ENCODE assay signal across 23 cellular contexts in the genomic region with DNA sequence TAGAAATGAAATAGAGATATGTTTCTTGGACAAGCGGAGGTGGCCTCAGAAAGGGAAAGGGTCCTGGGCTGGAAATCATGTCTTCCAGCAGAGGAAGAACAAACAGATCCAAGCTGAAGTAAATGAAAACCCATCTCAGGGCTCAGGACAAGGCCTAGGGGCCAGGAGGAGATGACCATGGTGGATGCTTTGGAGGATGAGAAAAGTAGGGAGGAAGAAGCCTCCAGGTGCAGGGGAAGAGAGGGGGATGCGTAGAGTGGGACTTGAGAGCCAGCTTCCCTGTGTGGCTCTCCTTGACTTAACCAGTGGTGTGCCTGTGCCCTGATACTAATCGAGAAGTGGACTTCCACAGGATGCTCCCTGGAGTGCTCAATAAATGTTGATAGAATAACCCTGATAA.
"Had no signal": no experiment of that assay in that cellular context is flagged by ENCODE, and none has a peak within 500 bp of the region (broad histone marks: within the 10 kb centered on the region; RNA-seq: fewer than 3 reads in every experiment).

No MANE protein-coding gene starts in this region.

- H3K9me3 ChIP-seq: gastrocnemius medialis had no signal

- FAIRE-seq: endometrium, kidney, urothelium cell line had no signal

- H3K27me3 ChIP-seq: gastrocnemius medialis, sigmoid colon, stomach, transverse colon had no signal

- H3K4me1 ChIP-seq: gastrocnemius medialis, sigmoid colon, stomach, transverse colon had no signal

- H3K4me3 ChIP-seq: gastrocnemius medialis, sigmoid colon, skin epidermis, stomach, thoracic aorta, transverse colon had no signal

- ATAC-seq: esophagus mucosa; gastrocnemius medialis; left cardiac atrium; left ventricle myocardium superior; naive thymus-derived CD4-positive, alpha-beta T cell had no signal

- H3K27ac ChIP-seq: gastrocnemius medialis, sigmoid colon, skin epidermis, stomach, thoracic aorta, transverse colon had no signal

- DNase-seq: dermis blood vessel endothelial cell; effector CD8-positive, alpha-beta T cell; gastrocnemius medialis; glutamatergic neuron; immature natural killer cell; kidney; left cardiac atrium; left ventricle myocardium superior; mesendoderm; naive thymus-derived CD4-positive, alpha-beta T cell; nephron progenitor cell; sigmoid colon; stimulated activated CD4-positive, alpha-beta T cell treated with anti-CD3 and anti-CD28 coated beads, Interleukin-2, amount 100 ng/mL, for 24 hours; stimulated activated CD4-positive, alpha-beta T cell treated with anti-CD3 and anti-CD28 coated beads, Interleukin-4, amount 100 ng/mL, for 4 hours; stimulated activated naive CD4-positive, alpha-beta T cell; stomach; substantia nigra; transverse colon had no signal

- H3K36me3 ChIP-seq: gastrocnemius medialis, sigmoid colon, stomach, thoracic aorta, transverse colon had no signal

- H3K4me3 Mint-ChIP-seq: immature natural killer cell; naive thymus-derived CD4-positive, alpha-beta T cell; nephron progenitor cell had no signal

- H3K27ac Mint-ChIP-seq: immature natural killer cell; naive thymus-derived CD4-positive, alpha-beta T cell; nephron progenitor cell had no signal

- H3K4me1 Mint-ChIP-seq: immature natural killer cell, nephron progenitor cell had no signal
